25 cellular contexts compared by ENCODE assay signal in the genomic region with DNA sequence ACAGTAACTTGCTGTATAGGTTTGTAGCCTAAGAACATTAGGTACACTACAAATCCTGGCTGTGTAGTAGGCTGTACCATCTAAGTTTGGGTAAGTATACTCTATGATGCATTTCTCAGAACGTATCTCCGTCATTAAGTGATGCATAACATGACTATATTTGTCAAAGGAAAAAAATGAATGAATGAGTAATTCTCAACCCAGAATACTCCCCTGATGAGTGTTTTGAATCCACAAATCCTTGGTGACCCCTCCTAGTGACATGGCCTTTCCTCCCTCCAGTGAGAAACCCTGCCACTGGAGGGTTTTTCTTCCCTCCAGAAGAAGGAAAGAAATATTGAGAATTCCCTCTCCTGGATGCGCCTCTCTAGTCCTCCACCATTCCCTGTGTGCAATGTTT. TPM values are rescaled to one million over a fixed set of nuclear protein-coding genes. Genes with fewer than 3 reads are reported as not detected.
DNase-seq lines count a peak whose midpoint lies in the region; ATAC-seq and TF ChIP-seq lines count a peak whose summit lies in the region.
"Had no signal": no experiment of that assay in that cellular context is flagged by ENCODE, and none has a peak within 500 bp of the region (broad histone marks: within the 10 kb centered on the region; RNA-seq: fewer than 3 reads in every experiment).

No MANE protein-coding gene starts in this region.

- peak overlapping the region; percentile 54 for H3K27ac Mint-ChIP-seq in HFFc6
- no peak overlapping the region for H3K27ac Mint-ChIP-seq in activated CD4-positive, alpha-beta T cell treated with anti-CD3 and anti-CD28 coated beads for 36 hours
- H3K27ac Mint-ChIP-seq: T-helper 1 cell treated with Interleukin-12 subunit alpha and Interleukin-12 subunit beta and Interleukin-4 antibody, amounts not matched to agents 30 μg/mL and 1 μg/mL, for 36 hours had no signal

- H3K4me1 Mint-ChIP-seq in HFFc6 (ENCODE audit: low read depth), result peaks cover 24% of the 10 kb centered on the region
- no peaks in the 10 kb centered on the region for H3K4me1 Mint-ChIP-seq in activated CD4-positive, alpha-beta T cell treated with anti-CD3 and anti-CD28 coated beads for 36 hours

- TF ChIP-seq CTCF in HFFc6 (IDR thresholded peaks at IDR 0.05), result no peak
- no peak for TF ChIP-seq CTCF in fibroblast of mammary gland (conservative IDR thresholded peaks at IDR 0.05; ENCODE audit: control insufficient read depth, insufficient read depth, low read depth, low read length)

- no peaks in the 10 kb centered on the region for H3K27me3 Mint-ChIP-seq in HFFc6 (ENCODE audit: insufficient read depth)
- H3K27me3 Mint-ChIP-seq in activated CD4-positive, alpha-beta T cell treated with anti-CD3 and anti-CD28 coated beads for 36 hours, result no peaks in the 10 kb centered on the region

- intact Hi-C loops in activated CD4-positive, alpha-beta T cell treated with anti-CD3 and anti-CD28 coated beads for 36 hours (cut with DNase I, micrococcal nuclease), result no loop called here

- H3K4me3 Mint-ChIP-seq in HFFc6, result no peak overlapping the region
- no peak overlapping the region for H3K4me3 Mint-ChIP-seq in activated CD4-positive, alpha-beta T cell treated with anti-CD3 and anti-CD28 coated beads for 36 hours
- H3K4me3 Mint-ChIP-seq: T-helper 1 cell treated with Interleukin-12 subunit alpha and Interleukin-12 subunit beta and Interleukin-4 antibody, amounts not matched to agents 30 μg/mL and 1 μg/mL, for 36 hours had no signal

- H3K4me1 ChIP-seq in SJSA1 (replicated peaks), result peaks cover 26% of the 10 kb centered on the region

- no peaks in the 10 kb centered on the region for H3K9me3 Mint-ChIP-seq in HFFc6
- H3K9me3 Mint-ChIP-seq in activated CD4-positive, alpha-beta T cell treated with anti-CD3 and anti-CD28 coated beads for 36 hours (ENCODE audit: low read depth), result peaks cover 4% of the 10 kb centered on the region
- H3K9me3 Mint-ChIP-seq: T-helper 1 cell treated with Interleukin-12 subunit alpha and Interleukin-12 subunit beta and Interleukin-4 antibody, amounts not matched to agents 30 μg/mL and 1 μg/mL, for 36 hours had no signal

- DNase-seq in AG08395 (ENCODE audit: low spot score) (peak; percentile 47), HFFc6 (peak; percentile 56), SJSA1 (ENCODE audit: low read depth in 1 of 2, low spot score in 2 of 2) (peak in 1 of 2 experiments; percentile 15), fibroblast of mammary gland (ENCODE audit: low read depth) (peak; percentile 84), DMS79 treated with DMSO at 0.1 percent for 48 hours (lab: John Stamatoyannopoulos, UW) (no peak)
- no peak for DNase-seq in activated CD4-positive, alpha-beta T cell treated with anti-CD3 and anti-CD28 coated beads for 36 hours
- DNase-seq: Calu3, DMS153, H7, Karpas-422, NCI-H1092 treated with DMSO at 0.1 percent for 48 hours, NCI-H1436 treated with DMSO at 0.1 percent for 48 hours, NCI-H1930, NCI-H2107, NCI-H524, NCI-H774, PC-3, SHP77 treated with DMSO at 0.1 percent for 48 hours, SW 1271 had no signal

- H3K27ac ChIP-seq in SJSA1, result peak overlapping the region; percentile 27; the same call in 1 of the 2 replicates
- H3K27ac ChIP-seq: 22Rv1, HL-60, SK-N-MC had no signal

- H3K27me3 ChIP-seq in SJSA1 (replicated peaks), result no peaks in the 10 kb centered on the region

- CTCF ChIA-PET in activated CD4-positive, alpha-beta T cell treated with anti-CD3 and anti-CD28 coated beads for 36 hours (lab: Charles Lee), result no interaction called here

- no peak for ATAC-seq in HG03442 (IDR thresholded peaks at IDR 0.05; ENCODE audit: unreplicated experiment)
- no peak for ATAC-seq in HG03280 (IDR thresholded peaks at IDR 0.05; ENCODE audit: unreplicated experiment)
- no peak for ATAC-seq in activated CD4-positive, alpha-beta T cell treated with anti-CD3 and anti-CD28 coated beads for 36 hours
- ATAC-seq: PC-3 had no signal

- H3K36me3 ChIP-seq in SJSA1, result no peaks in the 10 kb centered on the region

- H3K36me3 Mint-ChIP-seq in HFFc6 (ENCODE audit: low read depth), result peaks cover 8% of the 10 kb centered on the region; the same call in 1 of the 2 replicates
- H3K36me3 Mint-ChIP-seq in activated CD4-positive, alpha-beta T cell treated with anti-CD3 and anti-CD28 coated beads for 36 hours (ENCODE audit: low read depth), result no peaks in the 10 kb centered on the region

- H3K4me3 ChIP-seq in SJSA1, result no peak overlapping the region
- no peak overlapping the region for H3K4me3 ChIP-seq in fibroblast of mammary gland (ENCODE audit: control insufficient read depth, low read depth, low read length)
- H3K4me3 ChIP-seq: SK-N-MC had no signal

- H3K9me3 ChIP-seq in SJSA1 (replicated peaks), result no peaks in the 10 kb centered on the region

- POLR2A ChIA-PET in activated CD4-positive, alpha-beta T cell treated with anti-CD3 and anti-CD28 coated beads for 36 hours (lab: Charles Lee), result no interaction called here

RNA-seq across cellular contexts. Expression of a gene that starts 24.0 kb away (rescaled TPM):
- 10 to 100 TPM; 10.6 to 15.4 (median 12.6) TPM for total RNA-seq in HFFc6 (2021; fragmentation: NEBNext Ultra II Directional; extraction: Animal tissue kit (Norgen Biotek cat#: 25700))
- total RNA-seq in SJSA1 (2014; rRNA removed; shearing (Covaris generic)), result 7.1 and 13.3 TPM in 2 replicates
- total RNA-seq in activated CD4-positive, alpha-beta T cell treated with anti-CD3 and anti-CD28 coated beads for 36 hours, result not detected
- total RNA-seq: Calu3, PC-3 had no signal

Comparison
In these comparisons a context has a peak if more than half of its experiments do, and no peak if none do; other contexts are left out.
1. DNase-seq: peak in AG08395 (single experiment), HFFc6 (single experiment) and fibroblast of mammary gland (single experiment); none in DMS79 treated with DMSO at 0.1 percent for 48 hours (single experiment) and activated CD4-positive, alpha-beta T cell treated with anti-CD3 and anti-CD28 coated beads for 36 hours (single experiment).